Comparison of ENCODE assay signal across 11 cellular contexts in genomic region chr13:108494991-108495661, GRCh38.
DNase-seq lines count a peak whose midpoint lies in the region; ATAC-seq and TF ChIP-seq lines count a peak whose summit lies in the region.
"Had no signal": no experiment of that assay in that cellular context is flagged by ENCODE, and none has a peak within 500 bp of the region (broad histone marks: within the 10 kb centered on the region; RNA-seq: fewer than 3 reads in every experiment).

No MANE protein-coding gene starts in this region.

- H3K4me1 ChIP-seq in foreskin keratinocyte, result no peaks in the 10 kb centered on the region

- intact Hi-C loops in head of caudate nucleus (cut with DNase I), result no loop called here

- H3K27ac ChIP-seq in foreskin keratinocyte, result no peak overlapping the region

- no peak for TF ChIP-seq CTCF in foreskin keratinocyte (conservative IDR thresholded peaks at IDR 0.05)

- peak overlapping the region; percentile 97 for H3K4me3 Mint-ChIP-seq in T-helper 17 cell

- peaks cover 33% of the 10 kb centered on the region for H3K27me3 ChIP-seq in foreskin keratinocyte

- H3K36me3 Mint-ChIP-seq in T-helper 17 cell (ENCODE audit: low read depth), result peaks cover 3% of the 10 kb centered on the region

- H3K27me3 Mint-ChIP-seq in T-helper 17 cell, result peaks cover 32% of the 10 kb centered on the region

- no peaks in the 10 kb centered on the region for H3K9me3 ChIP-seq in T-helper 17 cell (ENCODE audit: control insufficient read depth, low read length, poor library complexity, severe bottlenecking)

- ATAC-seq in T-helper 17 cell, result no peak
- ATAC-seq in foreskin keratinocyte, result peak; percentile 10

- H3K27ac Mint-ChIP-seq in T-helper 17 cell, result no peak overlapping the region

- DNase-seq in DMS53 (lab: John Stamatoyannopoulos, UW) (peak; percentile 1), DMS53 treated with DMSO at 0.1 percent for 48 hours (lab: John Stamatoyannopoulos, UW; ENCODE audit: unreplicated experiment) (no peak), T-helper 17 cell (no peak), foreskin keratinocyte (peak in 1 of 2 donors; percentile 9), retina (peak; percentile 81), head of caudate nucleus (no peak), NCI-H1092 treated with DMSO at 0.1 percent for 48 hours (lab: John Stamatoyannopoulos, UW) (no peak)
- no peak for DNase-seq in activated CD8-positive, alpha-beta memory T cell treated with anti-CD3 and anti-CD28 coated beads, Interleukin-2, amount 50 U/mL, for 48 hours
- DNase-seq: activated CD4-positive, alpha-beta T cell treated with anti-CD3 and anti-CD28 coated beads for 1 hour; MV-4-11; stimulated activated CD4-positive, alpha-beta T cell treated with anti-CD3 and anti-CD28 coated beads, Interleukin-12 subunit alpha, Interleukin-12 subunit beta, amount 100 ng/mL, for 4 hours had no signal

- peaks cover 12% of the 10 kb centered on the region for H3K4me1 Mint-ChIP-seq in T-helper 17 cell

Comparison
In these comparisons a context has a peak if more than half of its experiments do, and no peak if none do; other contexts are left out.
1. DNase-seq: peak in DMS53 (single experiment) and retina (single experiment); none in DMS53 treated with DMSO at 0.1 percent for 48 hours (single experiment), T-helper 17 cell (0 of 3), head of caudate nucleus (0 of 42), NCI-H1092 treated with DMSO at 0.1 percent for 48 hours (single experiment) and activated CD8-positive, alpha-beta memory T cell treated with anti-CD3 and anti-CD28 coated beads, Interleukin-2, amount 50 U/mL, for 48 hours (single experiment).